ENCODE assay signal across 8 cellular contexts in genomic region chr10:80444646-80445319, GRCh38. TPM values are rescaled to one million over a fixed set of nuclear protein-coding genes. Genes with fewer than 3 reads are reported as not detected.
DNase-seq lines count a peak whose midpoint lies in the region.

No MANE protein-coding gene starts in this region.

- DNase-seq in NCI-H2029 treated with DMSO at 0.1 percent for 48 hours (lab: John Stamatoyannopoulos, UW) (peak; percentile 17), NCI-H2029 (lab: John Stamatoyannopoulos, UW) (no peak), H7 (peak; percentile 70), Kasumi-1 (lab: John Stamatoyannopoulos, UW) (peak; percentile 87 to 91), T-helper 2 cell (peak in 4 of 5 experiments; percentile 46 to 86 (median 68)), brain pericyte (ENCODE audit: low read depth, low spot score) (peak; percentile 36), iris pigment epithelial cell (ENCODE audit: low read depth) (peak; percentile 76)
- DNase-seq in stimulated activated CD4-positive, alpha-beta T cell treated with anti-CD3 and anti-CD28 coated beads, Interleukin-1b, Interleukin-23, amount 100 ng/mL, for 48 hours: peak; percentile 72

- H3K4me3 ChIP-seq in H7 (ENCODE audit: insufficient read depth, low read depth, low read length): no peak overlapping the region

- no peaks in the 10 kb centered on the region for H3K36me3 ChIP-seq in H7 (replicated peaks; ENCODE audit: control insufficient read depth, insufficient read depth, low read length)

- H3K27me3 ChIP-seq in H7 (ENCODE audit: control insufficient read depth, insufficient read depth, low read length): no peaks in the 10 kb centered on the region

RNA-seq across cellular contexts. Expression of gene TSPAN14, which starts 9.3 kb away (rescaled TPM):
- total RNA-seq in H7 (2014; rRNA removed; shearing (Covaris generic)): 36.3 and 37.6 TPM in 2 replicates

RNA-seq across cellular contexts. Expression of gene PRXL2A, which starts 36.4 kb away (rescaled TPM):
- 35.0 and 36.1 TPM in 2 replicates for total RNA-seq in H7 (2014; rRNA removed; shearing (Covaris generic))
